In the genomic region with DNA sequence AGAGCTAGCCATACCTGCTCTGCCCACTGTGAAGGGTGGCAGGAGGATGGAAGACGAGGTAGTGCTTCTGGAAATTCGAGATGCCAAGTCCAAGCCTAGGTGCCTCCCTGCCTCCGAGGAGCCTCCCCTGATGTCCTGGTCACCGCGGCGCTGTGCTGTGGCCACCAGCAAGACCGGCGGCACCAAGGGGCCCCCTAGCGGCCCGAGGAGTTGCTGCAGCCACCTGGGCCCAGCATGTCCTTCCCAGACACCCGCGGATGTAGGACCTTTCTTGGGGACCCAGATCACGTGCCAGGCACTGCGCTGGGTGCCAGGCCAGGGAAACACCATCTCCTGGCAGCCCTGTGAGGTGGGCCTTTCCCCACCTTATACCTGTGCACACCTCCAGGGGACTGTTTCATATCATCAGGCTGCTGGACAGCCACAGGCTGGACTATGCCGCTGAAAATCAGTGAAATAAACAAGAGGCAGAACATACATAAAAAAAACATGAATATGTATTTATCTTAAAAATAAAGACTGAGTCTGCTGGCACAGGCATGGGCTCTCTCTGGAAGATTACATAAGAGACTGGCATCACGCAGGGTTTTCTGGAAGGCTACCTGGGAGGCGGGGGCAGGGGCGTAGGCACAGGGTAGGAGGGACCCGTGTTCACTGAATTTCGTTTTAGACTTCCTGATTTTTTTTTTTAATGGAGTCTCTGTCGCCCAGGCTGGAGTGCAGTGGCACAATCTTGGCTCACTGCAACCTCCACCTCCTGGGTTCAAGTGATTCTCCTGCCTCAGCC, we compare ENCODE assay signal across 8 cellular contexts. TPM values are rescaled to one million over a fixed set of nuclear protein-coding genes. Genes with fewer than 3 reads are reported as not detected.
DNase-seq lines count a peak whose midpoint lies in the region; ATAC-seq and TF ChIP-seq lines count a peak whose summit lies in the region.

No MANE protein-coding gene starts in this region.

- H3K9me3 Mint-ChIP-seq in activated CD4-positive, alpha-beta T cell treated with anti-CD3 and anti-CD28 coated beads for 36 hours (ENCODE audit: low read depth), result no peaks in the 10 kb centered on the region
- no peaks in the 10 kb centered on the region for H3K9me3 Mint-ChIP-seq in chondrocyte (ENCODE audit: low read depth)

- H3K4me3 ChIP-seq in GM12865 (ENCODE audit: low read depth, low read length), result no peak overlapping the region
- H3K4me3 ChIP-seq in left lung, result no peak overlapping the region

- H3K9me3 ChIP-seq in left lung, result no peaks in the 10 kb centered on the region

- H3K27ac Mint-ChIP-seq in activated CD4-positive, alpha-beta T cell treated with anti-CD3 and anti-CD28 coated beads for 36 hours, result no peak overlapping the region
- no peak overlapping the region for H3K27ac Mint-ChIP-seq in chondrocyte (ENCODE audit: unreplicated experiment)

- CTCF ChIA-PET in activated CD4-positive, alpha-beta T cell treated with anti-CD3 and anti-CD28 coated beads for 36 hours (lab: Charles Lee), result interaction anchor here (0.5 to 2.0 kb wide), 9 partner anchors 23 to 138 kb away, joined by 3 to 6 read pairs (median 3); no protein-coding TSS in a partner anchor

- DNase-seq in GM12865 (ENCODE audit: low read depth) (peak; percentile 75), NCI-H446 (lab: John Stamatoyannopoulos, UW) (peak; percentile 7 to 78), chondrocyte (ENCODE audit: low spot score) (no peak), left lung (peak; percentile 66 to 91)
- peak; percentile 83 for DNase-seq in activated CD4-positive, alpha-beta T cell treated with anti-CD3 and anti-CD28 coated beads for 36 hours
- peak; percentile 47 to 59 for DNase-seq in stimulated activated CD4-positive, alpha-beta T cell treated with anti-CD3 and anti-CD28 coated beads, Interleukin-4, amount 100 ng/mL, for 48 hours (ENCODE audit: low read depth in 2 of 2)

- POLR2A ChIA-PET in activated CD4-positive, alpha-beta T cell treated with anti-CD3 and anti-CD28 coated beads for 36 hours (lab: Charles Lee), result no interaction called here

- H3K36me3 ChIP-seq in left lung, result no peaks in the 10 kb centered on the region

- peaks cover 0 to 4% of the 10 kb centered on the region in 2 donors for H3K4me1 ChIP-seq in left lung

- H3K27me3 ChIP-seq in left lung, result no peaks in the 10 kb centered on the region

- intact Hi-C loops in activated CD4-positive, alpha-beta T cell treated with anti-CD3 and anti-CD28 coated beads for 36 hours (cut with DNase I, micrococcal nuclease), result loop anchor here (1.0 kb wide), 1 partner anchor 111 kb away; no protein-coding TSS in a partner anchor
- intact Hi-C loops in left lung (cut with DNase I), result loop anchor here (5.0 to 10.0 kb wide), 3 partner anchors 64 to 112 kb away; no protein-coding TSS in a partner anchor

- H3K36me3 Mint-ChIP-seq in activated CD4-positive, alpha-beta T cell treated with anti-CD3 and anti-CD28 coated beads for 36 hours (ENCODE audit: low read depth), result no peaks in the 10 kb centered on the region
- H3K36me3 Mint-ChIP-seq in chondrocyte (ENCODE audit: low read depth), result no peaks in the 10 kb centered on the region

- H3K27ac ChIP-seq in left lung, result no peak overlapping the region

- peak; percentile 49 for ATAC-seq in HG03039 (IDR thresholded peaks at IDR 0.05; ENCODE audit: unreplicated experiment)
- ATAC-seq in activated CD4-positive, alpha-beta T cell treated with anti-CD3 and anti-CD28 coated beads for 36 hours, result peak; percentile 88
- ATAC-seq in left lung, result peak; percentile 99
- ATAC-seq in GM18858 (IDR thresholded peaks at IDR 0.05; ENCODE audit: unreplicated experiment), result no peak

- peaks cover 2% of the 10 kb centered on the region for H3K4me1 Mint-ChIP-seq in activated CD4-positive, alpha-beta T cell treated with anti-CD3 and anti-CD28 coated beads for 36 hours
- H3K4me1 Mint-ChIP-seq in chondrocyte (ENCODE audit: low read depth), result peaks cover 2% of the 10 kb centered on the region

- no peak overlapping the region for H3K4me3 Mint-ChIP-seq in activated CD4-positive, alpha-beta T cell treated with anti-CD3 and anti-CD28 coated beads for 36 hours
- H3K4me3 Mint-ChIP-seq in chondrocyte (ENCODE audit: unreplicated experiment), result no peak overlapping the region

- peaks cover 12% of the 10 kb centered on the region for H3K27me3 Mint-ChIP-seq in activated CD4-positive, alpha-beta T cell treated with anti-CD3 and anti-CD28 coated beads for 36 hours
- peaks cover 5% of the 10 kb centered on the region for H3K27me3 Mint-ChIP-seq in chondrocyte (ENCODE audit: low read depth)

- TF ChIP-seq CTCF in GM12865 (IDR thresholded peaks at IDR 0.05; ENCODE audit: insufficient read depth, low read depth, low read length, missing control alignments) (peak; percentile 98), chondrocyte (IDR thresholded peaks at IDR 0.05) (peak; percentile 99), left lung (IDR thresholded peaks at IDR 0.05) (peak; percentile 97 to 98)

RNA-seq across cellular contexts. Expression of gene HHIPL1, which starts 15.9 kb away (rescaled TPM):
- under 1 TPM in 1 of 2 experiments, not detected in 1; 0.07 TPM for total RNA-seq in activated CD4-positive, alpha-beta T cell treated with anti-CD3 and anti-CD28 coated beads for 36 hours
- total RNA-seq in chondrocyte (1.6 to 5.9 TPM (median 5.6 TPM) in 3 replicates), left lung (1 to 10 TPM; 2.5 to 2.9 TPM)

RNA-seq across cellular contexts. Expression of gene CCDC85C, which starts 25.0 kb away (rescaled TPM):
- total RNA-seq in activated CD4-positive, alpha-beta T cell treated with anti-CD3 and anti-CD28 coated beads for 36 hours, result 1 to 10 TPM; 6.1 to 6.2 TPM
- total RNA-seq in chondrocyte (4.0 to 7.0 TPM (median 6.5 TPM) in 3 replicates), left lung (10 to 100 TPM; 16.4 to 19.0 TPM)

RNA-seq across cellular contexts. Expression of gene CYP46A1, which starts 55.1 kb away (rescaled TPM):
- total RNA-seq in activated CD4-positive, alpha-beta T cell treated with anti-CD3 and anti-CD28 coated beads for 36 hours, result under 1 TPM; 0.05 to 0.23 TPM
- total RNA-seq in chondrocyte, result 0.72 to 2.8 TPM (median 1.2 TPM) in 3 replicates
- 1 to 10 TPM; 1.2 to 1.5 TPM for total RNA-seq in left lung
